ENCODE assay signal across 3 cellular contexts in the genomic region with DNA sequence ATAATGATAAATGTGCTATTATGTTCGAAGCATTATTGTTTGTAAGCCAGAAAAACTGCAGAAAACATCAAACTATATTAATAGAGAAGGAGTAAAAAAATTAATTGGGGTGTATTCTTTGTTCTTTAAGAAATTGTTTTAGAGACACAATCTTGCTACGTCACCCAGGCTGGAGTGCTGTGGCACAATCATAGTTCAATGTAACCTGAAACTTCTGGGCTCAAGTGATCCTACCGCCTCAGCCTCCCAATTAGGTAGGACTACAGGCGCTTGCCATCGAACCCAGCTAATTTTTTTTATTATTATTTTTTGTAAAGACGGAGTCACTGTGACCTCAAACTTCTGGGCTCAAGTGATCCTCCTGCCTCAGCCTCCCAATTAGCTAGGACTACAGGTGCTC.
"Had no signal": no experiment of that assay in that cellular context is flagged by ENCODE, and none has a peak within 500 bp of the region (broad histone marks: within the 10 kb centered on the region; RNA-seq: fewer than 3 reads in every experiment).

No MANE protein-coding gene starts in this region.

- DNase-seq: IMR-90, KBM-7, KG1 had no signal
